1 cellular context compared by ENCODE assay signal in the genomic region with DNA sequence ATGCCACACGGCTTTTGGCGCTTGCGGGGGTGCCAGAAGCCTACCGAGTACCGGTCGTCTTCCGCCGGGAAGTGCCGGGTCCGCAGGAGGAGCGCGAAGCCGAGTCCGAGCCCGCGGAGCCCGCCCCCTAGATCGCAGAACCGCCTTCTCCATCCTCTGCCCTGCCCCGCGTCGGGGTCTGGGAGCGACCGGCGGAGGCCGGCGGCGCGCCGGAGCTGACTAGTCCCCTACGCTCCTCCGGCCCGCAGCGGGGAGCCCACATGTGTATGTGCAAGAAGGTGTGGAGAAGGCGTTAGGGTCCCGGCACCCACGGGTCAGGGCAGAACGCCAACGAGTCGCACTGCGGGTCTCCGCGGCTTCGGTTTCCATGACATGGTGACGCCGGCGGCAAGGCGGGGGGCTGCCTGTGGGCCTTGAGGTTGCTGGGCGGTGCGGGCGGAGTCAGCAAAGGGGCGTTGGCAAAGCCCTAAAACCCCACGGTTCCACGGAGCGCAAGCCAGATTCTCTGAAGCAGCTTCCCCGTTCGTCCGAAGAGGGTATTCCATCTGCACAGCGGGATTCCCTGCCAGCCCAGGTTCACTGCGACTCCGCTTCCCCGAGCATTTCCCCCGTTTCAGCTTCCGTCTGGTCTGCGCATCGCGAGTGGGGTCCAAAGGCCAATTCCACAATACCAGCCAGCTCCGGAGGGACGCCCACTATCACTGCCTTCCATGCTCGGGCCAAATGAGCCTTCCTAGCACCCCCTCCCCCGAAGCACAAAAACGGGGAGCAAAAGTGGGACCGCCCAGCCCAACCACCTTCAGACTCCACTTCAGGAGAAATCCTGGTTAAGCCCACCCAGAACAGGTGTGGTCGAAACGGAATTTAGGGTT.
A peak's percentile ranks its signal among the peaks of the same experiment; 100 is the strongest.
TF ChIP-seq lines count a peak whose summit lies in the region.

No MANE protein-coding gene starts in this region.

TF ChIP-seq in HepG2, 621 proteins besides CTCF, POLR2A, EP300 and RAD21:
- TF ChIP-seq CBX2 (IDR thresholded peaks at IDR 0.05; ENCODE audit: low read depth, low read length) (0 out of 2 replicates have a peak, but pooled peaks have one; percentile 3), CBX2 (CRISPR knock-in tag; IDR thresholded peaks at IDR 0.05; ENCODE audit: low read depth) (no peak), EEA1 (CRISPR knock-in tag; IDR thresholded peaks at IDR 0.05; ENCODE audit: borderline replicate concordance) (peak; percentile 28; the same call in 1 of the 2 replicates), YY1 (IDR thresholded peaks at IDR 0.05; ENCODE audit: insufficient read depth, insufficient replicate concordance, low read depth, low read length) (no peak), BCL6 (CRISPR knock-in tag; IDR thresholded peaks at IDR 0.05) (peak; percentile 97), RNF2 (conservative IDR thresholded peaks at IDR 0.05; ENCODE audit: low read depth) (peak; percentile 91), TBP (CRISPR knock-in tag; IDR thresholded peaks at IDR 0.05) (no peak), KLF12 (CRISPR knock-in tag; IDR thresholded peaks at IDR 0.05; ENCODE audit: borderline replicate concordance) (no peak), HNRNPUL1 (IDR thresholded peaks at IDR 0.05; ENCODE audit: low read depth, low read length) (no peak), TBX2 (CRISPR knock-in tag; IDR thresholded peaks at IDR 0.05; ENCODE audit: borderline replicate concordance) (no peak), ZNF432 (CRISPR knock-in tag; IDR thresholded peaks at IDR 0.05; ENCODE audit: borderline replicate concordance) (no peak), ZNF354B (CRISPR knock-in tag; IDR thresholded peaks at IDR 0.05) (no peak), HNRNPK (IDR thresholded peaks at IDR 0.05; ENCODE audit: low read depth, low read length, poor library complexity, severe bottlenecking) (no peak)
- TF ChIP-seq, protein P1, sequence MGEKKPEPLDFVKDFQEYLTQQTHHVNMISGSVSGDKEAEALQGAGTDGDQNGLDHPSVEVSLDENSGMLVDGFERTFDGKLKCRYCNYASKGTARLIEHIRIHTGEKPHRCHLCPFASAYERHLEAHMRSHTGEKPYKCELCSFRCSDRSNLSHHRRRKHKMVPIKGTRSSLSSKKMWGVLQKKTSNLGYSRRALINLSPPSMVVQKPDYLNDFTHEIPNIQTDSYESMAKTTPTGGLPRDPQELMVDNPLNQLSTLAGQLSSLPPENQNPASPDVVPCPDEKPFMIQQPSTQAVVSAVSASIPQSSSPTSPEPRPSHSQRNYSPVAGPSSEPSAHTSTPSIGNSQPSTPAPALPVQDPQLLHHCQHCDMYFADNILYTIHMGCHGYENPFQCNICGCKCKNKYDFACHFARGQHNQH (CRISPR knock-in tag; IDR thresholded peaks at IDR 0.05): no peak
- TF ChIP-seq, protein P2, sequence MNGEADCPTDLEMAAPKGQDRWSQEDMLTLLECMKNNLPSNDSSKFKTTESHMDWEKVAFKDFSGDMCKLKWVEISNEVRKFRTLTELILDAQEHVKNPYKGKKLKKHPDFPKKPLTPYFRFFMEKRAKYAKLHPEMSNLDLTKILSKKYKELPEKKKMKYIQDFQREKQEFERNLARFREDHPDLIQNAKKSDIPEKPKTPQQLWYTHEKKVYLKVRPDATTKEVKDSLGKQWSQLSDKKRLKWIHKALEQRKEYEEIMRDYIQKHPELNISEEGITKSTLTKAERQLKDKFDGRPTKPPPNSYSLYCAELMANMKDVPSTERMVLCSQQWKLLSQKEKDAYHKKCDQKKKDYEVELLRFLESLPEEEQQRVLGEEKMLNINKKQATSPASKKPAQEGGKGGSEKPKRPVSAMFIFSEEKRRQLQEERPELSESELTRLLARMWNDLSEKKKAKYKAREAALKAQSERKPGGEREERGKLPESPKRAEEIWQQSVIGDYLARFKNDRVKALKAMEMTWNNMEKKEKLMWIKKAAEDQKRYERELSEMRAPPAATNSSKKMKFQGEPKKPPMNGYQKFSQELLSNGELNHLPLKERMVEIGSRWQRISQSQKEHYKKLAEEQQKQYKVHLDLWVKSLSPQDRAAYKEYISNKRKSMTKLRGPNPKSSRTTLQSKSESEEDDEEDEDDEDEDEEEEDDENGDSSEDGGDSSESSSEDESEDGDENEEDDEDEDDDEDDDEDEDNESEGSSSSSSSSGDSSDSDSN (CRISPR knock-in tag; IDR thresholded peaks at IDR 0.05): 0 out of 2 replicates have a peak, but pooled peaks have one; percentile 13
- TF ChIP-seq, protein P3, sequence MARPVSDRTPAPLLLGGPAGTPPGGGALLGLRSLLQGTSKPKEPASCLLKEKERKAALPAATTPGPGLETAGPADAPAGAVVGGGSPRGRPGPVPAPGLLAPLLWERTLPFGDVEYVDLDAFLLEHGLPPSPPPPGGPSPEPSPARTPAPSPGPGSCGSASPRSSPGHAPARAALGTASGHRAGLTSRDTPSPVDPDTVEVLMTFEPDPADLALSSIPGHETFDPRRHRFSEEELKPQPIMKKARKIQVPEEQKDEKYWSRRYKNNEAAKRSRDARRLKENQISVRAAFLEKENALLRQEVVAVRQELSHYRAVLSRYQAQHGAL (CRISPR knock-in tag; IDR thresholded peaks at IDR 0.05; ENCODE audit: not compliant biosample characterization): no peak
